ENCODE assay signal across 8 cellular contexts in the genomic region with DNA sequence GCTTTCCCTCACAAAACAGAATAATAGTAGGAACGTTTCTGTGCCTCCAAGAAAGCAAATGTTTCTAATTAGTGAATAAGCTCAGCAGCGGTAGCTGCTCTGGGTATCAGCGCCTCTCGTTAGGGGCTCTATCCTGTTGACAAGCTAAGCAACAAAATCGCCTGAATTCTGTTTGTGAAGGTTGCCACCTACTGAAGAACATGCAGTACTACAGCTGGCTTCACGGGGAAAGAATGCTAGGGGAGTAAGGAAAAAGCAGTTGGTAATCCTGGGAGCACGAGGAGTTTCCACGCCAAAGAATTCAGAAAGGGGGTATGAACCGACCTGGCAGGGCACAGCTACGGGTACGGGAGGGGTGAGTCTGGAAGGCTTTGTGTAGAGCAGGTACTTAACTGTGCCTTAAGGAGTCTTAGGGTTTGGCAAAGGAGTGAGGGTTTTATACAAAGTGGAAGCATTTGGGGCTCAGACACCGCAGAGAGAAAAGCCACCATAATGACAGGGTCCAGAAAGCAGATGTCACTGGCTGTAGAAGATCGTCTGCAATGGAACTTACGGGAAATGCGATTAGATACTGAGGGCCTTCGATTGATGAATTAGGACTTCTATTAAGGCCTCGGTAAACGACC.
DNase-seq lines count a peak whose midpoint lies in the region; ATAC-seq and TF ChIP-seq lines count a peak whose summit lies in the region.

No MANE protein-coding gene starts in this region.

- ATAC-seq in GM21360 (IDR thresholded peaks at IDR 0.05; ENCODE audit: unreplicated experiment) (peak; percentile 93), naive B cell (ENCODE audit: low read depth in 2 of 2) (no peak)

- H3K27me3 Mint-ChIP-seq in naive B cell, result peaks cover 2 to 11% (median 6%) of the 10 kb centered on the region in 3 donors
- H3K27me3 Mint-ChIP-seq in type B pancreatic cell, result peaks cover 4% of the 10 kb centered on the region

- TF ChIP-seq POLR2A in esophagus squamous epithelium (IDR thresholded peaks at IDR 0.05), result no peak

- H3K4me3 ChIP-seq in esophagus squamous epithelium, result peak overlapping the region in 1 of 4 donors; percentile 40

- 26 to 29% methylated on average over 18 of the region's 18 CpGs for WGBS in esophagus squamous epithelium, 2 donors

- peak overlapping the region in 1 of 6 donors; percentile 2 for H3K27ac Mint-ChIP-seq in naive B cell
- H3K27ac Mint-ChIP-seq in type B pancreatic cell, result peak overlapping the region; percentile 14

- H3K36me3 Mint-ChIP-seq in naive B cell, result no peaks in the 10 kb centered on the region
- no peaks in the 10 kb centered on the region for H3K36me3 Mint-ChIP-seq in type B pancreatic cell

- no peaks in the 10 kb centered on the region for H3K9me3 ChIP-seq in esophagus squamous epithelium

- DNase-seq in DMS153 treated with DMSO at 0.1 percent for 48 hours (lab: John Stamatoyannopoulos, UW; ENCODE audit: unreplicated experiment), result peak; percentile 66
- DNase-seq in HK-2 (ENCODE audit: unreplicated experiment), result peak; percentile 41
- peak; percentile 90 for DNase-seq in NCI-H82 (lab: John Stamatoyannopoulos, UW)
- peak; percentile 24 for DNase-seq in activated CD8-positive, alpha-beta memory T cell treated with anti-CD3 and anti-CD28 coated beads, Interleukin-2, amount 50 U/mL, for 4 hours
- DNase-seq in esophagus squamous epithelium (lab: John Stamatoyannopoulos, UW), result no peak
- DNase-seq in naive B cell, result peak; percentile 3
- no peak for DNase-seq in type B pancreatic cell (ENCODE audit: extremely low spot score, unreplicated experiment)

- intact Hi-C loops in esophagus squamous epithelium (cut with DNase I), result no loop called here

- H3K4me1 Mint-ChIP-seq in naive B cell, result peaks cover 4 to 5% (median 5%) of the 10 kb centered on the region in 3 donors
- peaks cover 17% of the 10 kb centered on the region for H3K4me1 Mint-ChIP-seq in type B pancreatic cell (ENCODE audit: unreplicated experiment)

- H3K36me3 ChIP-seq in esophagus squamous epithelium, result no peaks in the 10 kb centered on the region

- H3K4me3 Mint-ChIP-seq in naive B cell (no peak overlapping the region), type B pancreatic cell (peak overlapping the region; percentile 19)

- H3K4me1 ChIP-seq in esophagus squamous epithelium, result peaks cover 0 to 7% (median 0%) of the 10 kb centered on the region in 3 donors

- TF ChIP-seq CTCF in esophagus squamous epithelium (IDR thresholded peaks at IDR 0.05) (peak; percentile 55 to 90 (median 82)), type B pancreatic cell (conservative IDR thresholded peaks at IDR 0.05) (peak; percentile 89)

- H3K9me3 Mint-ChIP-seq in naive B cell (no peaks in the 10 kb centered on the region), type B pancreatic cell (peaks cover 5% of the 10 kb centered on the region)

- no peaks in the 10 kb centered on the region for H3K27me3 ChIP-seq in esophagus squamous epithelium

- no peak overlapping the region for H3K27ac ChIP-seq in esophagus squamous epithelium

Comparison
In these comparisons a context has a peak if more than half of its experiments do, and no peak if none do; other contexts are left out.
1. DNase-seq: peak in DMS153 treated with DMSO at 0.1 percent for 48 hours (single experiment), HK-2 (single experiment), NCI-H82 (single experiment), activated CD8-positive, alpha-beta memory T cell treated with anti-CD3 and anti-CD28 coated beads, Interleukin-2, amount 50 U/mL, for 4 hours (single experiment) and naive B cell (single experiment); none in esophagus squamous epithelium (single experiment) and type B pancreatic cell (single experiment).